9 cellular contexts compared by ENCODE assay signal in the genomic region with DNA sequence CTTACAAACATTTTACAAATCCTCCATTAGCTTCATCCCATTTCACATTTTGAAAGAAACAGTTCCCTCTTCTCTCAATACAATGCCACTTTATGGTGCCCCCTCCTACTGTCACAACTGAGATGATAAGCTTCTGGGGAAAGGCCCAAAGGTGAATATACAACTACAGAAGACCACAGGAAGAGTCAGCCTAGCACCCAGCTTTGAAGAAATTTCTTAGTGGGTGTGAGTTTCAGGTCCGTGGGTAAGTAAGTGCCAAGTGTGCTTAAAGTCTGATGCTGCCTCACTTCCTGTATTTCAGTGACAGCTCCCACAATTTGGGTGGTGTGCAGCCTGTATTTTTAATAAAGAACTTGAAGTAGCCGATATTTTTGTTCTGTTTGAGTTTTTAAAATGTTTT.
DNase-seq lines count a peak whose midpoint lies in the region; ATAC-seq, FAIRE-seq and TF ChIP-seq lines count a peak whose summit lies in the region.
"Had no signal": no experiment of that assay in that cellular context is flagged by ENCODE, and none has a peak within 500 bp of the region (broad histone marks: within the 10 kb centered on the region; RNA-seq: fewer than 3 reads in every experiment).

No MANE protein-coding gene starts in this region.

- H3K4me1 Mint-ChIP-seq in HFFc6 (ENCODE audit: low read depth) (peaks cover 67% of the 10 kb centered on the region), progenitor cell of endocrine pancreas (ENCODE audit: low read depth) (peaks cover 14% of the 10 kb centered on the region)

- no peaks in the 10 kb centered on the region for H3K27me3 ChIP-seq in HUES64 (ENCODE audit: insufficient read depth, low read length)
- H3K27me3 ChIP-seq in ovary, result no peaks in the 10 kb centered on the region

- H3K36me3 Mint-ChIP-seq in HFFc6 (ENCODE audit: low read depth) (no peaks in the 10 kb centered on the region), progenitor cell of endocrine pancreas (ENCODE audit: insufficient read depth) (no peaks in the 10 kb centered on the region)

- H3K4me3 Mint-ChIP-seq in HFFc6, result no peak overlapping the region
- no peak overlapping the region for H3K4me3 Mint-ChIP-seq in progenitor cell of endocrine pancreas (ENCODE audit: low read depth)

- no peaks in the 10 kb centered on the region for H3K27me3 Mint-ChIP-seq in HFFc6 (ENCODE audit: insufficient read depth)
- peaks cover 14% of the 10 kb centered on the region for H3K27me3 Mint-ChIP-seq in progenitor cell of endocrine pancreas

- TF ChIP-seq CTCF in HFFc6 (IDR thresholded peaks at IDR 0.05) (no peak), ovary (IDR thresholded peaks at IDR 0.05) (no peak), progenitor cell of endocrine pancreas (IDR thresholded peaks at IDR 0.05; ENCODE audit: unreplicated experiment) (no peak)

- H3K27ac Mint-ChIP-seq in HFFc6, result peak overlapping the region; percentile 74
- H3K27ac Mint-ChIP-seq in progenitor cell of endocrine pancreas, result no peak overlapping the region

- FAIRE-seq in GM12892 (lab: Jason Lieb, UNC), result no peak

- no peak overlapping the region for H3K9ac ChIP-seq in HUES64 (ENCODE audit: low read depth, low read length)

- H3K4me3 ChIP-seq in HUES64 (ENCODE audit: low read length) (no peak overlapping the region), ovary (no peak overlapping the region)

- intact Hi-C loops in ovary (cut with DNase I), result loop anchor here in 2 of 4 donors (10.0 kb wide), 2 partner anchors 51 to 69 kb away; a partner anchor contains a TSS

- no peak for DNase-seq in HFFc6
- DNase-seq in ovary, result no peak
- no peak for DNase-seq in NCI-H1694 treated with DMSO at 0.1 percent for 48 hours (lab: John Stamatoyannopoulos, UW)
- DNase-seq in GM12892 (ENCODE audit: insufficient read length), result no peak
- no peak for DNase-seq in progenitor cell of endocrine pancreas (ENCODE audit: low spot score, unreplicated experiment)
- DNase-seq in germinal center (ENCODE audit: low spot score), result no peak
- DNase-seq: activated effector memory CD4-positive, alpha-beta T cell treated with anti-CD3 and anti-CD28 coated beads, Interleukin-2, amount 50 U/mL, for 16 hours had no signal

- H3K36me3 ChIP-seq in HUES64 (ENCODE audit: insufficient read depth, low read length) (no peaks in the 10 kb centered on the region), ovary (no peaks in the 10 kb centered on the region)

- H3K9me3 ChIP-seq in HUES64 (ENCODE audit: insufficient read depth, low read depth, low read length) (no peaks in the 10 kb centered on the region), ovary (no peaks in the 10 kb centered on the region)

- peaks cover 16% of the 10 kb centered on the region; the same call in 1 of the 2 replicates for H3K4me1 ChIP-seq in HUES64 (ENCODE audit: insufficient read depth, low read length)
- peaks cover 32% of the 10 kb centered on the region for H3K4me1 ChIP-seq in ovary (ENCODE audit: insufficient read depth)

- H3K9me3 Mint-ChIP-seq in HFFc6, result no peaks in the 10 kb centered on the region
- H3K9me3 Mint-ChIP-seq in progenitor cell of endocrine pancreas (ENCODE audit: low read depth), result no peaks in the 10 kb centered on the region

- TF ChIP-seq EP300 in ovary (IDR thresholded peaks at IDR 0.05), result no peak

- H3K27ac ChIP-seq in HUES64 (ENCODE audit: low read depth, low read length) (peak overlapping the region; percentile 29; the same call in 1 of the 2 replicates), ovary (peak overlapping the region; percentile 15 to 77)

- 84% methylated on average over 2 of the region's 2 CpGs for WGBS in HUES64
- 4 to 38% (median 8%) methylated on average over 2 of the region's 2 CpGs for WGBS in ovary, 3 donors

- ATAC-seq in GM19035 (IDR thresholded peaks at IDR 0.05; ENCODE audit: unreplicated experiment), result peak; percentile 64

- TF ChIP-seq POLR2A in ovary (IDR thresholded peaks at IDR 0.05) (no peak), GM12892 (IDR thresholded peaks at IDR 0.05; ENCODE audit: low read depth, low read length) (no peak)
